Comparison of ENCODE assay signal across 13 cellular contexts in genomic region chr20:4918473-4918872, GRCh38.
"Had no signal": no experiment of that assay in that cellular context is flagged by ENCODE, and none has a peak within 500 bp of the region (broad histone marks: within the 10 kb centered on the region; RNA-seq: fewer than 3 reads in every experiment).

No MANE protein-coding gene starts in this region.

- DNase-seq: activated CD4-positive, alpha-beta T cell treated with anti-CD3 and anti-CD28 coated beads, Interleukin-2, amount 10 ng/mL, durations not matched to agents 7 days and 5 days; activated CD4-positive, CD25-positive, alpha-beta regulatory T cell; activated CD8-positive, alpha-beta memory T cell treated with anti-CD3 and anti-CD28 coated beads for 24 hours; activated naive CD4-positive, alpha-beta T cell treated with anti-CD3 and anti-CD28 coated beads, Interleukin-2, amount 10 ng/mL, durations not matched to agents 7 days and 5 days; body of pancreas; erythroblast; hippocampal formation; left ventricle myocardium superior; retina; small intestine; tibial artery had no signal

- H3K36me3 Mint-ChIP-seq: activated naive CD4-positive, alpha-beta T cell treated with anti-CD3 and anti-CD28 coated beads, Interleukin-2, amount 10 ng/mL, durations not matched to agents 7 days and 5 days had no signal

- H2AFZ ChIP-seq: parathyroid adenoma had no signal

- H3K27ac Mint-ChIP-seq: activated CD4-positive, alpha-beta T cell treated with anti-CD3 and anti-CD28 coated beads, Interleukin-2, amount 10 ng/mL, durations not matched to agents 7 days and 5 days; activated naive CD4-positive, alpha-beta T cell treated with anti-CD3 and anti-CD28 coated beads, Interleukin-2, amount 10 ng/mL, durations not matched to agents 7 days and 5 days; dendritic cell treated with granulocyte-macrophage colony-stimulating factor and Interleukin-4, amounts not matched to agents 40 ng/mL and 50 ng/mL, for 4 days had no signal

- H3K36me3 ChIP-seq: tibial artery had no signal

- H3K27me3 ChIP-seq: body of pancreas, tibial artery had no signal

- H3K4me1 Mint-ChIP-seq: activated CD4-positive, alpha-beta T cell treated with anti-CD3 and anti-CD28 coated beads, Interleukin-2, amount 10 ng/mL, durations not matched to agents 7 days and 5 days; activated naive CD4-positive, alpha-beta T cell treated with anti-CD3 and anti-CD28 coated beads, Interleukin-2, amount 10 ng/mL, durations not matched to agents 7 days and 5 days had no signal

- H3K4me3 ChIP-seq: body of pancreas, tibial artery had no signal

- H3K27ac ChIP-seq: parathyroid adenoma had no signal

- H3K9me3 Mint-ChIP-seq: activated CD4-positive, alpha-beta T cell treated with anti-CD3 and anti-CD28 coated beads, Interleukin-2, amount 10 ng/mL, durations not matched to agents 7 days and 5 days; activated naive CD4-positive, alpha-beta T cell treated with anti-CD3 and anti-CD28 coated beads, Interleukin-2, amount 10 ng/mL, durations not matched to agents 7 days and 5 days; dendritic cell treated with granulocyte-macrophage colony-stimulating factor and Interleukin-4, amounts not matched to agents 40 ng/mL and 50 ng/mL, for 4 days had no signal

- H3K9me3 ChIP-seq: body of pancreas, tibial artery had no signal

- H3K27me3 Mint-ChIP-seq: activated CD4-positive, alpha-beta T cell treated with anti-CD3 and anti-CD28 coated beads, Interleukin-2, amount 10 ng/mL, durations not matched to agents 7 days and 5 days; activated naive CD4-positive, alpha-beta T cell treated with anti-CD3 and anti-CD28 coated beads, Interleukin-2, amount 10 ng/mL, durations not matched to agents 7 days and 5 days; dendritic cell treated with granulocyte-macrophage colony-stimulating factor and Interleukin-4, amounts not matched to agents 40 ng/mL and 50 ng/mL, for 4 days had no signal

- ATAC-seq: body of pancreas, left ventricle myocardium superior had no signal

- H3K9ac ChIP-seq: parathyroid adenoma had no signal

- H3K4me3 Mint-ChIP-seq: activated CD4-positive, alpha-beta T cell treated with anti-CD3 and anti-CD28 coated beads, Interleukin-2, amount 10 ng/mL, durations not matched to agents 7 days and 5 days; activated naive CD4-positive, alpha-beta T cell treated with anti-CD3 and anti-CD28 coated beads, Interleukin-2, amount 10 ng/mL, durations not matched to agents 7 days and 5 days; dendritic cell treated with granulocyte-macrophage colony-stimulating factor and Interleukin-4, amounts not matched to agents 40 ng/mL and 50 ng/mL, for 4 days had no signal
